Comparison of ENCODE assay signal across 30 cellular contexts in genomic region chr6:48272518-48272917, GRCh38.
"Had no signal": no experiment of that assay in that cellular context is flagged by ENCODE, and none has a peak within 500 bp of the region (broad histone marks: within the 10 kb centered on the region; RNA-seq: fewer than 3 reads in every experiment).

No MANE protein-coding gene starts in this region.

- H3K27me3 ChIP-seq: neutrophil, ovary, stomach, thyroid gland, tibial nerve, upper lobe of left lung, vagina had no signal

- H3K4me3 ChIP-seq: ovary, psoas muscle, skin epidermis, stomach, thoracic aorta, thyroid gland, tibial nerve, upper lobe of left lung, vagina had no signal

- H3K4me3 Mint-ChIP-seq: naive thymus-derived CD8-positive, alpha-beta T cell; natural killer cell treated with Interleukin-12 subunit alpha and Interleukin-12 subunit beta and Interleukin-15 and Interleukin-18, amount 100 ng/mL, for 72 hours; nephron progenitor cell; neural crest cell; stimulated activated effector memory CD8-positive, alpha-beta T cell treated with anti-CD3 and anti-CD28 coated beads, Interleukin-12 subunit alpha, Interleukin-12 subunit beta, amount 100 ng/mL, for 72 hours; stimulated activated naive B cell treated with anti-CD40 and anti-IgM and Interleukin-4, amounts not matched to agents 10 μg/mL and 1 μg/mL and 100 μg/mL, for 72 hours; stimulated activated naive CD8-positive, alpha-beta T cell treated with anti-CD3 and anti-CD28 coated beads, Interleukin-15, Interleukin-2, amounts not matched to agents 100 ng/mL and 50 ng/mL, for 24 hours had no signal

- H3K27ac ChIP-seq: neutrophil, ovary, parathyroid adenoma, psoas muscle, skin epidermis, stomach, thoracic aorta, thyroid gland, tibial nerve, upper lobe of left lung, vagina had no signal

- H3K79me2 ChIP-seq: parathyroid adenoma had no signal

- H3K4me1 Mint-ChIP-seq: naive thymus-derived CD8-positive, alpha-beta T cell; nephron progenitor cell; neural crest cell; stimulated activated effector memory CD8-positive, alpha-beta T cell treated with anti-CD3 and anti-CD28 coated beads, Interleukin-12 subunit alpha, Interleukin-12 subunit beta, amount 100 ng/mL, for 72 hours; stimulated activated naive B cell treated with anti-CD40 and anti-IgM and Interleukin-4, amounts not matched to agents 10 μg/mL and 1 μg/mL and 100 μg/mL, for 72 hours had no signal

- H3K9me3 ChIP-seq: neutrophil, psoas muscle, thoracic aorta, thyroid gland, vagina had no signal

- H2AFZ ChIP-seq: parathyroid adenoma had no signal

- H3K9ac ChIP-seq: parathyroid adenoma had no signal

- H3K36me3 ChIP-seq: neutrophil, ovary, stomach, thoracic aorta, thyroid gland, tibial nerve, upper lobe of left lung, vagina had no signal

- H3K27me3 Mint-ChIP-seq: natural killer cell treated with Interleukin-12 subunit alpha and Interleukin-12 subunit beta and Interleukin-15 and Interleukin-18, amount 100 ng/mL, for 72 hours; progenitor cell of endocrine pancreas; stimulated activated naive B cell treated with anti-CD40 and anti-IgM and Interleukin-4, amounts not matched to agents 10 μg/mL and 1 μg/mL and 100 μg/mL, for 72 hours; stimulated activated naive CD8-positive, alpha-beta T cell treated with anti-CD3 and anti-CD28 coated beads, Interleukin-15, Interleukin-2, amounts not matched to agents 100 ng/mL and 50 ng/mL, for 24 hours had no signal

- H3K27ac Mint-ChIP-seq: naive thymus-derived CD8-positive, alpha-beta T cell; natural killer cell treated with Interleukin-12 subunit alpha and Interleukin-12 subunit beta and Interleukin-15 and Interleukin-18, amount 100 ng/mL, for 72 hours; nephron progenitor cell; progenitor cell of endocrine pancreas; stimulated activated effector memory CD8-positive, alpha-beta T cell treated with anti-CD3 and anti-CD28 coated beads, Interleukin-12 subunit alpha, Interleukin-12 subunit beta, amount 100 ng/mL, for 72 hours; stimulated activated naive B cell treated with anti-CD40 and anti-IgM and Interleukin-4, amounts not matched to agents 10 μg/mL and 1 μg/mL and 100 μg/mL, for 72 hours; stimulated activated naive CD8-positive, alpha-beta T cell treated with anti-CD3 and anti-CD28 coated beads, Interleukin-15, Interleukin-2, amounts not matched to agents 100 ng/mL and 50 ng/mL, for 24 hours had no signal

- H3K36me3 Mint-ChIP-seq: stimulated activated effector memory CD8-positive, alpha-beta T cell treated with anti-CD3 and anti-CD28 coated beads, Interleukin-12 subunit alpha, Interleukin-12 subunit beta, amount 100 ng/mL, for 72 hours; stimulated activated naive B cell treated with anti-CD40 and anti-IgM and Interleukin-4, amounts not matched to agents 10 μg/mL and 1 μg/mL and 100 μg/mL, for 72 hours had no signal

- ATAC-seq: naive thymus-derived CD8-positive, alpha-beta T cell; natural killer cell treated with Interleukin-12 subunit alpha and Interleukin-12 subunit beta and Interleukin-15 and Interleukin-18, amount 100 ng/mL, for 72 hours; psoas muscle; right cardiac atrium; sciatic nerve; stimulated activated effector memory CD8-positive, alpha-beta T cell treated with anti-CD3 and anti-CD28 coated beads, Interleukin-12 subunit alpha, Interleukin-12 subunit beta, amount 100 ng/mL, for 72 hours; stimulated activated naive B cell treated with anti-CD40 and anti-IgM and Interleukin-4, amounts not matched to agents 10 μg/mL and 1 μg/mL and 100 μg/mL, for 72 hours had no signal

- FAIRE-seq: urothelium cell line had no signal

- H3K4me1 ChIP-seq: parathyroid adenoma, psoas muscle, stomach, thyroid gland, tibial nerve, upper lobe of left lung, vagina had no signal

- DNase-seq: naive thymus-derived CD8-positive, alpha-beta T cell; nephron progenitor cell; nucleus accumbens; ovary; posterior cingulate gyrus; psoas muscle; right cardiac atrium; stimulated activated CD4-positive, alpha-beta T cell treated with anti-CD3 and anti-CD28 coated beads, Interleukin-15, amount 100 ng/mL, for 24 hours; stimulated activated CD4-positive, alpha-beta T cell treated with anti-CD3 and anti-CD28 coated beads, Interleukin-2, amount 100 ng/mL, for 24 hours; stimulated activated CD4-positive, alpha-beta T cell treated with anti-CD3 and anti-CD28 coated beads, Interleukin-2, amount 100 ng/mL, for 48 hours; stimulated activated CD4-positive, alpha-beta T cell treated with anti-CD3 and anti-CD28 coated beads, Interleukin-4, amount 100 ng/mL, for 24 hours; stimulated activated naive B cell treated with anti-CD40 and anti-IgM and Interleukin-4, amounts not matched to agents 10 μg/mL and 1 μg/mL and 100 μg/mL, for 72 hours; stimulated activated naive CD4-positive, alpha-beta T cell treated with Interleukin-2 at 50 U/mL for 16 hours; stomach; thyroid gland; trophoblast cell; upper lobe of left lung had no signal
